In the genomic region with DNA sequence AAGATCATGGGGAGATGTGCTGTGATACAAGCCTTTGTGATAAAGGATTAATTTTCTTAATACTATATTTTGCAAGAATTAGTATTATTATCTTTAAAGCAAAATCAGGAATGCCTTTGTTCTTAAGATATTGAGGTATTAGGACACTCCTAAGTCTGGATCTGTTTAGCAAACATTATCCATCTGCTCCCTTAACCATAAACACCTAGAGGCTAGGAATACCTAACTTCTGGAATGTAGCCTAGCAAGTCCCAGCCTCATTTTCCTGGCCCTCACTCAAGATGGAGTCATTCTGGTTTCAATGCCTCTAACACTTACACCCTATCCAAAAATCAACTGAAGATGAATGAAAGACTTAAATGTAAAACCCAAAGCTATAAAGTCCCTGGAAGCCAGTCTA, we compare ENCODE assay signal across 21 cellular contexts.
"Had no signal": no experiment of that assay in that cellular context is flagged by ENCODE, and none has a peak within 500 bp of the region (broad histone marks: within the 10 kb centered on the region; RNA-seq: fewer than 3 reads in every experiment).

No MANE protein-coding gene starts in this region.

- H3K9ac ChIP-seq: neural progenitor cell had no signal

- DNase-seq: activated CD4-positive, alpha-beta memory T cell treated with anti-CD3 and anti-CD28 coated beads, Interleukin-2, amount 10 ng/mL, durations not matched to agents 7 days and 5 days; activated CD4-positive, alpha-beta T cell treated with anti-CD3 and anti-CD28 coated beads for 48 hours; activated CD4-positive, CD25-positive, alpha-beta regulatory T cell; activated CD8-positive, alpha-beta memory T cell treated with anti-CD3 and anti-CD28 coated beads, Interleukin-2, amount 10 ng/mL, durations not matched to agents 7 days and 5 days; amygdala; caudate nucleus; dorsolateral prefrontal cortex; hypothalamus; kidney; mesenchymal stem cell; naive thymus-derived CD4-positive, alpha-beta T cell; right lobe of liver; small intestine; stimulated activated CD4-positive, alpha-beta T cell treated with anti-CD3 and anti-CD28 coated beads, Interleukin-15, amount 100 ng/mL, for 24 hours; stimulated activated CD4-positive, alpha-beta T cell treated with anti-CD3 and anti-CD28 coated beads, Interleukin-2, amount 100 ng/mL, for 48 hours; stimulated activated naive CD8-positive, alpha-beta T cell treated with anti-CD3 and anti-CD28 coated beads, Interleukin-15, amount 100 ng/mL, for 72 hours; T-cell; T-helper 9 cell; upper lobe of left lung had no signal

- H3K4me1 ChIP-seq: upper lobe of left lung had no signal

- H3K9me3 ChIP-seq: right lobe of liver, upper lobe of left lung had no signal

- H3K4me2 ChIP-seq: neural progenitor cell had no signal

- H3K27ac ChIP-seq: dorsolateral prefrontal cortex, neural progenitor cell, right lobe of liver, upper lobe of left lung had no signal

- H3K27me3 ChIP-seq: neural progenitor cell, right lobe of liver, upper lobe of left lung had no signal

- H3K4me3 ChIP-seq: dorsolateral prefrontal cortex, neural progenitor cell, right lobe of liver, upper lobe of left lung had no signal

- FAIRE-seq: frontal cortex, kidney, small intestine had no signal

- H3K36me3 ChIP-seq: neural progenitor cell, right lobe of liver, upper lobe of left lung had no signal

- ATAC-seq: activated CD8-positive, alpha-beta memory T cell treated with anti-CD3 and anti-CD28 coated beads, Interleukin-2, amount 10 ng/mL, durations not matched to agents 7 days and 5 days; naive thymus-derived CD4-positive, alpha-beta T cell; right lobe of liver; stimulated activated naive CD8-positive, alpha-beta T cell treated with anti-CD3 and anti-CD28 coated beads, Interleukin-15, amount 100 ng/mL, for 72 hours; T-cell had no signal
